ENCODE assay signal across 8 cellular contexts in genomic region chr20:840858-841567, GRCh38. TPM values are rescaled to one million over a fixed set of nuclear protein-coding genes. Genes with fewer than 3 reads are reported as not detected.
DNase-seq lines count a peak whose midpoint lies in the region; ATAC-seq and TF ChIP-seq lines count a peak whose summit lies in the region.

No MANE protein-coding gene starts in this region.

- DNase-seq in GM20000 (ENCODE audit: low spot score), result peak; percentile 68
- DNase-seq in foreskin keratinocyte, result no peak
- peak; percentile 17 for DNase-seq in retina
- DNase-seq in NCI-H1436 treated with DMSO at 0.1 percent for 48 hours (lab: John Stamatoyannopoulos, UW), result no peak
- no peak for DNase-seq in kidney glomerular epithelial cell (lab: John Stamatoyannopoulos, UW)

- H3K27me3 ChIP-seq in foreskin keratinocyte, result no peaks in the 10 kb centered on the region

- peak overlapping the region; percentile 69 for H3K27ac ChIP-seq in foreskin keratinocyte

- ATAC-seq in foreskin keratinocyte (peak; percentile 8), HG02870 (IDR thresholded peaks at IDR 0.05; ENCODE audit: unreplicated experiment) (no peak), GM21367 (IDR thresholded peaks at IDR 0.05; ENCODE audit: unreplicated experiment) (no peak)

- H3K4me1 ChIP-seq in foreskin keratinocyte, result peaks cover 31% of the 10 kb centered on the region

- TF ChIP-seq CTCF in GM20000 (IDR thresholded peaks at IDR 0.05; ENCODE audit: extremely low read depth, missing control alignments) (no peak), WI38 (IDR thresholded peaks at IDR 0.05; ENCODE audit: low read depth, low read length) (no peak), foreskin keratinocyte (conservative IDR thresholded peaks at IDR 0.05) (no peak)

- peak overlapping the region; percentile 32 for H3K4me3 ChIP-seq in WI38 (ENCODE audit: low read depth, low read length)

RNA-seq across cellular contexts. Expression of gene FAM110A, which starts 7.5 kb away (rescaled TPM):
- total RNA-seq in foreskin keratinocyte, result 18.4 and 18.8 TPM in 2 replicates
- 27.6 and 29.6 TPM in 2 replicates for polyA plus RNA-seq in foreskin keratinocyte

Comparison
In these comparisons a context has a peak if more than half of its experiments do, and no peak if none do; other contexts are left out.
1. DNase-seq: peak in GM20000 (single experiment) and retina (single experiment); none in foreskin keratinocyte (0 of 2), NCI-H1436 treated with DMSO at 0.1 percent for 48 hours (single experiment) and kidney glomerular epithelial cell (single experiment).